Comparison of ENCODE assay signal across 16 cellular contexts in genomic region chr3:132625613-132626012, GRCh38. TPM values are rescaled to one million over a fixed set of nuclear protein-coding genes. Genes with fewer than 3 reads are reported as not detected.
DNase-seq lines count a peak whose midpoint lies in the region; ATAC-seq, FAIRE-seq and TF ChIP-seq lines count a peak whose summit lies in the region.
"Had no signal": no experiment of that assay in that cellular context is flagged by ENCODE, and none has a peak within 500 bp of the region (broad histone marks: within the 10 kb centered on the region; RNA-seq: fewer than 3 reads in every experiment).

No MANE protein-coding gene starts in this region.

- no peak overlapping the region for H3K14ac ChIP-seq in IMR-90 (replicated peaks; ENCODE audit: low read depth, low read length)

- H3K56ac ChIP-seq in IMR-90 (ENCODE audit: extremely low read depth, insufficient read depth, low read length), result no peak overlapping the region

- peaks cover under 1% of the 10 kb centered on the region; the same call in 1 of the 2 replicates for H3K4me1 ChIP-seq in IMR-90 (ENCODE audit: control insufficient read depth, insufficient read depth, low read length)

- peak overlapping the region; percentile 37; the same call in 1 of the 2 replicates for H2BK20ac ChIP-seq in IMR-90 (ENCODE audit: low read depth, low read length)

- WGBS in IMR-90 (ENCODE audit: extremely low coverage in 2 of 2, insufficient read length in 1 of 2), 2 experiments, result 100% methylated on average over 1 of the region's 1 CpG; no CpG with 5 or more reads in 1 of the 2 experiments
- WGBS in lower leg skin, 2 donors, result 93 to 100% methylated on average over 1 of the region's 1 CpG

- H4K20me1 ChIP-seq in IMR-90 (ENCODE audit: insufficient read depth, low read length), result no peaks in the 10 kb centered on the region

- TF ChIP-seq RAD21 in IMR-90 (IDR thresholded peaks at IDR 0.05; ENCODE audit: low read length), result no peak

- H3K23ac ChIP-seq in IMR-90 (ENCODE audit: low read depth, low read length), result no peak overlapping the region

- peak overlapping the region; percentile 16; the same call in 1 of the 2 replicates for H3K4ac ChIP-seq in IMR-90 (ENCODE audit: low read depth, low read length)

- ATAC-seq in GM19395 (IDR thresholded peaks at IDR 0.05; ENCODE audit: unreplicated experiment), result peak; percentile 95
- peak; percentile 92 for ATAC-seq in HG02885 (IDR thresholded peaks at IDR 0.05; ENCODE audit: poor library complexity, unreplicated experiment)
- peak; percentile 33 for ATAC-seq in IMR-90 (ENCODE audit: low read depth)
- ATAC-seq: left ventricle myocardium superior, pancreas had no signal

- peaks cover 3% of the 10 kb centered on the region; the same call in 1 of the 2 replicates for H3K9me3 ChIP-seq in IMR-90 (ENCODE audit: control insufficient read depth, insufficient read depth, low read length)
- H3K9me3 ChIP-seq in WERI-Rb-1 (ENCODE audit: severe bottlenecking), result no peaks in the 10 kb centered on the region
- H3K9me3 ChIP-seq: pancreas had no signal

- H3K18ac ChIP-seq in IMR-90 (ENCODE audit: low read depth, low read length), result peak overlapping the region; percentile 55; the same call in 1 of the 2 replicates

- peak overlapping the region; percentile 36 for H2BK5ac ChIP-seq in IMR-90 (ENCODE audit: low read depth, low read length, poor library complexity, severe bottlenecking)

- no peak for TF ChIP-seq POLR2A in GM12891 (IDR thresholded peaks at IDR 0.05; ENCODE audit: low read depth, low read length)
- TF ChIP-seq POLR2A in IMR-90 (IDR thresholded peaks at IDR 0.05; ENCODE audit: low read depth, low read length), result no peak
- TF ChIP-seq POLR2A in lower leg skin (IDR thresholded peaks at IDR 0.05), result no peak

- H4K5ac ChIP-seq in IMR-90 (ENCODE audit: low read depth, low read length), result peak overlapping the region; percentile 5; the same call in 1 of the 2 replicates

- H3K36me3 ChIP-seq in IMR-90 (ENCODE audit: control insufficient read depth, insufficient read depth, low read length) (peaks cover 8% of the 10 kb centered on the region), WERI-Rb-1 (peaks cover 2% of the 10 kb centered on the region; the same call in 1 of the 2 replicates)

- peaks cover 3% of the 10 kb centered on the region; the same call in 1 of the 2 replicates for H3K9me1 ChIP-seq in IMR-90 (ENCODE audit: insufficient read depth, low read length)

- dilution Hi-C loops in IMR-90 (cut with HindIII; ENCODE audit: low sequenced_read_pairs, unreplicated experiment), result loop anchor here (25.0 kb wide), 1 partner anchor 88 kb away; no protein-coding TSS in a partner anchor

- no peak for DNase-seq in GM12891 (ENCODE audit: insufficient read length, low spot score)
- no peak for DNase-seq in IMR-90
- DNase-seq in ecto neural progenitor cell (ENCODE audit: low spot score), result no peak
- DNase-seq in lower leg skin (ENCODE audit: low spot score in 2 of 2), result no peak
- no peak for DNase-seq in NCI-H1092 treated with DMSO at 0.1 percent for 48 hours (lab: John Stamatoyannopoulos, UW)
- DNase-seq in WERI-Rb-1, result no peak
- DNase-seq: activated CD4-positive, alpha-beta T cell treated with anti-CD3 and anti-CD28 coated beads, Interleukin-2, amount 50 U/mL, for 4 hours; activated naive CD8-positive, alpha-beta T cell treated with anti-CD3 and anti-CD28 coated beads, Interleukin-2, amount 10 ng/mL, durations not matched to agents 7 days and 5 days; dorsolateral prefrontal cortex; GDM1; left ventricle myocardium superior; NCI-H1092; pancreas; stimulated activated CD4-positive, alpha-beta T cell treated with anti-CD3 and anti-CD28 coated beads, Interleukin-4, amount 100 ng/mL, for 1 hour had no signal

- no TSS peak for BruUV-seq in IMR-90 (replicated peaks; lab: Mats Ljungman, UMichigan)

- H3K79me1 ChIP-seq in IMR-90 (ENCODE audit: low read depth in 1 of 2, low read length in 2 of 2), result 0 out of 4 replicates have a peak, but pooled peaks cover 0 to 5% of the 10 kb centered on the region in 2 experiments

- H3K4me2 ChIP-seq in IMR-90 (ENCODE audit: low read depth, low read length), result no peak overlapping the region

- 0 out of 2 replicates have a peak overlapping the region, but pooled peaks have one; percentile 38 for H2AK5ac ChIP-seq in IMR-90 (ENCODE audit: low read depth, low read length)

- H3K9ac ChIP-seq in IMR-90 (ENCODE audit: low read depth, low read length), result no peak overlapping the region

- H2BK15ac ChIP-seq in IMR-90 (ENCODE audit: low read depth, low read length), result 0 out of 3 replicates have a peak overlapping the region, but pooled peaks have one; percentile 1

- H2AK9ac ChIP-seq in IMR-90 (replicated peaks; ENCODE audit: low read depth, low read length, poor library complexity), result no peak overlapping the region

- no peak overlapping the region for H2AFZ ChIP-seq in IMR-90 (replicated peaks; ENCODE audit: low read length, poor library complexity)

- H4K8ac ChIP-seq in IMR-90 (ENCODE audit: low read depth in 2 of 2, low read length in 2 of 2), result peak overlapping the region in 1 of 2 experiments; percentile 27; a peak in 2 of 4 replicates

- FAIRE-seq in GM12891 (lab: Jason Lieb, UNC), result no peak
- FAIRE-seq: pancreas had no signal

- peak overlapping the region; percentile 26 for H2BK120ac ChIP-seq in IMR-90 (ENCODE audit: low read depth, low read length)

- CTCF ChIA-PET in IMR-90 (lab: Yijun Ruan, JAX), result interaction anchor here (1.2 kb wide), 1 partner anchor 14 kb away, joined by 3 read pairs; no protein-coding TSS in a partner anchor

- 0 out of 2 replicates have a peak overlapping the region, but pooled peaks have one; percentile 5 for H4K91ac ChIP-seq in IMR-90 (ENCODE audit: insufficient read depth, low read depth, low read length)

- no peak for TF ChIP-seq CTCF in IMR-90 (conservative IDR thresholded peaks at IDR 0.05; ENCODE audit: low read depth, low read length)
- no peak for TF ChIP-seq CTCF in lower leg skin (IDR thresholded peaks at IDR 0.05)
- no peak for TF ChIP-seq CTCF in WERI-Rb-1 (IDR thresholded peaks at IDR 0.05; ENCODE audit: low read depth, low read length)

- H3K4me3 ChIP-seq in IMR-90 (ENCODE audit: insufficient read depth, low read depth, low read length) (no peak overlapping the region), lower leg skin (ENCODE audit: low read depth, poor library complexity, severe bottlenecking) (no peak overlapping the region), WERI-Rb-1 (ENCODE audit: low read depth, low read length) (no peak overlapping the region)
- H3K4me3 ChIP-seq: dorsolateral prefrontal cortex, pancreas had no signal

- POLR2A ChIA-PET in IMR-90 (lab: Charles Lee; ENCODE audit: unreplicated experiment), result no interaction called here

- H3K27ac ChIP-seq in IMR-90 (ENCODE audit: insufficient read depth, low read length), result no peak overlapping the region
- H3K27ac ChIP-seq in WERI-Rb-1, result no peak overlapping the region
- H3K27ac ChIP-seq: dorsolateral prefrontal cortex, pancreas had no signal

- intact Hi-C loops in IMR-90 (cut with micrococcal nuclease), result no loop called here
- intact Hi-C loops in lower leg skin (cut with DNase I; ENCODE audit: low total_unique reads), result loop anchor here (10.0 kb wide), 1 partner anchor 81 kb away; no protein-coding TSS in a partner anchor

- no peaks in the 10 kb centered on the region for H3K27me3 ChIP-seq in IMR-90 (ENCODE audit: control insufficient read depth, insufficient read depth, low read length)
- no peaks in the 10 kb centered on the region for H3K27me3 ChIP-seq in WERI-Rb-1 (ENCODE audit: insufficient read depth, low read depth, severe bottlenecking)
- H3K27me3 ChIP-seq: dorsolateral prefrontal cortex, pancreas had no signal

- in situ Hi-C loops in IMR-90 (cut with MboI; ENCODE audit: low sequenced_read_pairs), result loop anchor here (25.0 kb wide), 1 partner anchor 363 kb away; no protein-coding TSS in a partner anchor

TF ChIP-seq in GM12891, 5 proteins besides CTCF, POLR2A, EP300 and RAD21:
- TF ChIP-seq PAX5 (IDR thresholded peaks at IDR 0.05; ENCODE audit: insufficient read depth, low read length, severe bottlenecking) (no peak), SPI1 (IDR thresholded peaks at IDR 0.05; ENCODE audit: low read depth, low read length) (peak; percentile 92), POU2F2 (IDR thresholded peaks at IDR 0.05; ENCODE audit: low read depth, low read length) (no peak)

TF ChIP-seq in IMR-90, 13 proteins besides CTCF, POLR2A, EP300 and RAD21:
- TF ChIP-seq RCOR1 (IDR thresholded peaks at IDR 0.05; ENCODE audit: insufficient replicate concordance, low read length) (no peak), MAZ (IDR thresholded peaks at IDR 0.05; ENCODE audit: borderline replicate concordance, low read depth, low read length) (no peak), SMC3 (IDR thresholded peaks at IDR 0.05; ENCODE audit: low read depth, low read length) (no peak), RFX5 (IDR thresholded peaks at IDR 0.05; ENCODE audit: low read depth, low read length) (no peak), FOS (IDR thresholded peaks at IDR 0.05; ENCODE audit: low read depth, low read length) (no peak)

RNA-seq across cellular contexts. Expression of gene ACKR4, which starts 28.5 kb away (rescaled TPM):
- polyA plus RNA-seq in GM12891 (2012; ENCODE audit: low read depth, missing spikeins), result 1.6 TPM
- 0.18 TPM in 1 of 2 replicates, not detected in the other for total RNA-seq in IMR-90 (2012; rRNA removed)
- not detected in 2 replicates for polyA plus RNA-seq in IMR-90 (2012; rRNA removed)
- not detected in 2 replicates for polyA plus RNA-seq in IMR-90 (2012; cell fraction: cytosol; rRNA removed)
- polyA plus RNA-seq in IMR-90 (2012; cell fraction: nucleus; rRNA removed; ENCODE audit: low replicate concordance), result 0.15 TPM in 1 of 2 replicates, not detected in the other
- 1 to 10 TPM; 1.8 to 5.6 (median 4.9) TPM for total RNA-seq in lower leg skin
- total RNA-seq: activated naive CD8-positive, alpha-beta T cell treated with anti-CD3 and anti-CD28 coated beads, Interleukin-2, amount 10 ng/mL, durations not matched to agents 7 days and 5 days had no signal

RNA-seq across cellular contexts. Expression of gene ACAD11, which starts 34.0 kb away (rescaled TPM):
- 12.8 TPM for polyA plus RNA-seq in GM12891 (2012; ENCODE audit: low read depth, missing spikeins)
- total RNA-seq in IMR-90 (2012; rRNA removed), result 18.8 and 27.8 TPM in 2 replicates
- polyA plus RNA-seq in IMR-90 (2012; rRNA removed), result 12.8 and 16.0 TPM in 2 replicates
- 2.4 and 3.2 TPM in 2 replicates for polyA plus RNA-seq in IMR-90 (2012; cell fraction: cytosol; rRNA removed)
- 55.6 and 142 TPM in 2 replicates for polyA plus RNA-seq in IMR-90 (2012; cell fraction: nucleus; rRNA removed; ENCODE audit: low replicate concordance)
- 10 to 100 TPM in 3 of 4 donors, 1 to 10 TPM in 1; 9.1 to 20.1 (median 16.0) TPM for total RNA-seq in lower leg skin

RNA-seq across cellular contexts. Expression of gene UBA5, which starts 34.5 kb away (rescaled TPM):
- 31.2 TPM for polyA plus RNA-seq in GM12891 (2012; ENCODE audit: low read depth, missing spikeins)
- total RNA-seq in IMR-90 (2012; rRNA removed), result 20.3 and 38.6 TPM in 2 replicates
- 30.4 and 43.1 TPM in 2 replicates for polyA plus RNA-seq in IMR-90 (2012; rRNA removed)
- polyA plus RNA-seq in IMR-90 (2012; cell fraction: cytosol; rRNA removed), result 43.2 and 60.2 TPM in 2 replicates
- 37.7 and 52.9 TPM in 2 replicates for polyA plus RNA-seq in IMR-90 (2012; cell fraction: nucleus; rRNA removed; ENCODE audit: low replicate concordance)
- 10 to 100 TPM; 23.3 to 35.0 (median 29.0) TPM for total RNA-seq in lower leg skin

Comparison
In these comparisons a context has a peak if more than half of its experiments do, and no peak if none do; other contexts are left out.
1. ATAC-seq: peak in every context shown above with its lines; median percentile 95 in GM19395; 92 in HG02885; 33 in IMR-90.